Comparison of ENCODE assay signal across 1 cellular context in genomic region chr11:62881579-62882427, GRCh38.
TF ChIP-seq lines count a peak whose summit lies in the region.

No MANE protein-coding gene starts in this region.

TF ChIP-seq in K562, 482 proteins besides CTCF, POLR2A, EP300 and RAD21 (continued from another document and continues in another):
- TF ChIP-seq CUX1 (CRISPR knock-in tag; IDR thresholded peaks at IDR 0.05), result 0 out of 2 replicates have a peak, but pooled peaks have one; percentile 41
- TF ChIP-seq ZBTB7A (IDR thresholded peaks at IDR 0.05; ENCODE audit: borderline replicate concordance, control insufficient read depth, low read depth, low read length), result peak; percentile 88
- TF ChIP-seq ZZZ3 (IDR thresholded peaks at IDR 0.05), result no peak
- peak; percentile 18 for TF ChIP-seq FOS (IDR thresholded peaks at IDR 0.05; ENCODE audit: extremely low read depth, insufficient read length)
- no peak for TF ChIP-seq NR4A1 (CRISPR knock-in tag; IDR thresholded peaks at IDR 0.05)
- TF ChIP-seq NR4A1 (tag; IDR thresholded peaks at IDR 0.05), result no peak
- TF ChIP-seq ATF6 (CRISPR knock-in tag; IDR thresholded peaks at IDR 0.05), result no peak
- TF ChIP-seq DPF2 (IDR thresholded peaks at IDR 0.05), result peak; percentile 43; the same call in 1 of the 2 replicates
- 0 out of 4 replicates have a peak, but pooled peaks of 1 of the 2 experiments have one; percentile 27 for TF ChIP-seq BCLAF1 (IDR thresholded peaks at IDR 0.05; ENCODE audit: borderline replicate concordance in 1 of 2, control insufficient read depth in 1 of 2, low read depth in 2 of 2, low read length in 1 of 2)
- TF ChIP-seq NFYB (IDR thresholded peaks at IDR 0.05; ENCODE audit: extremely low read depth, insufficient read length), result no peak
- TF ChIP-seq IRF2 (CRISPR knock-in tag; IDR thresholded peaks at IDR 0.05), result no peak
- 0 out of 4 replicates have a peak, but pooled peaks of 1 of the 2 experiments have one; percentile 13 for TF ChIP-seq SIN3A (IDR thresholded peaks at IDR 0.05; ENCODE audit: borderline replicate concordance in 2 of 2, control insufficient read depth in 1 of 2, low read depth in 2 of 2, low read length in 2 of 2)
- no peak for TF ChIP-seq SREBF2 (CRISPR knock-in tag; IDR thresholded peaks at IDR 0.05)
- no peak for TF ChIP-seq ETV1 (tag; conservative IDR thresholded peaks at IDR 0.05; ENCODE audit: low read depth)
- peak; percentile 96 for TF ChIP-seq MYC (IDR thresholded peaks at IDR 0.05; ENCODE audit: low read depth, low read length)
- TF ChIP-seq MYC (CRISPR knock-in tag; IDR thresholded peaks at IDR 0.05; ENCODE audit: borderline replicate concordance, low read depth), result no peak
- TF ChIP-seq ASH1L (IDR thresholded peaks at IDR 0.05; ENCODE audit: borderline replicate concordance, low read depth, partially characterized antibody), result no peak
- no peak for TF ChIP-seq CCAR2 (IDR thresholded peaks at IDR 0.05; ENCODE audit: low read depth, low read length)
- TF ChIP-seq ZNF639 (CRISPR knock-in tag; conservative IDR thresholded peaks at IDR 0.05 in 1 of 2, IDR thresholded peaks at IDR 0.05 in 1 of 2), result no peak; a peak in 2 of 4 replicates
- peak; percentile 79; the same call in 1 of the 2 replicates for TF ChIP-seq FOXJ2 (tag; IDR thresholded peaks at IDR 0.05)
- TF ChIP-seq SMAD1 (IDR thresholded peaks at IDR 0.05; ENCODE audit: low read depth, low read length, partially characterized antibody), result peak; percentile 78
- TF ChIP-seq MAFK (IDR thresholded peaks at IDR 0.05; ENCODE audit: low read length), result peak; percentile 78
- no peak for TF ChIP-seq HDGF (IDR thresholded peaks at IDR 0.05)
- TF ChIP-seq MXI1 (IDR thresholded peaks at IDR 0.05; ENCODE audit: low read depth, low read length), result peak; percentile 4; the same call in 1 of the 2 replicates
- TF ChIP-seq ZBTB1 (CRISPR knock-in tag; IDR thresholded peaks at IDR 0.05; ENCODE audit: borderline replicate concordance, low read depth), result 0 out of 2 replicates have a peak, but pooled peaks have one; percentile 17
- TF ChIP-seq MYBL2 (IDR thresholded peaks at IDR 0.05; ENCODE audit: low read depth), result no peak
- no peak for TF ChIP-seq MYBL2 (CRISPR knock-in tag; IDR thresholded peaks at IDR 0.05; ENCODE audit: borderline replicate concordance)
- TF ChIP-seq RNF2 (IDR thresholded peaks at IDR 0.05), result 0 out of 2 replicates have a peak, but pooled peaks have one; percentile 73
- peak; percentile 72 for TF ChIP-seq CEBPB (tag; IDR thresholded peaks at IDR 0.05)
- TF ChIP-seq PTBP1 (IDR thresholded peaks at IDR 0.05; ENCODE audit: low read depth, low read length), result no peak
- peak in 1 of 2 experiments; percentile 82 for TF ChIP-seq E2F6 (IDR thresholded peaks at IDR 0.05; ENCODE audit: borderline replicate concordance in 1 of 2, extremely low read depth in 1 of 2, insufficient read depth in 1 of 2, insufficient read length in 1 of 2, low read depth in 1 of 2, low read length in 1 of 2, poor library complexity in 1 of 2, severe bottlenecking in 1 of 2)
- peak; percentile 35; the same call in 1 of the 2 replicates for TF ChIP-seq ARID1B (IDR thresholded peaks at IDR 0.05)
- peak; percentile 72 for TF ChIP-seq NCOR1 (IDR thresholded peaks at IDR 0.05)
- peak; percentile 30; the same call in 1 of the 2 replicates for TF ChIP-seq CBFA2T2 (conservative IDR thresholded peaks at IDR 0.05)
- peak; percentile 0 to 78; a peak in 3 of 4 replicates for TF ChIP-seq MNT (conservative IDR thresholded peaks at IDR 0.05)
- peak; percentile 51 for TF ChIP-seq TFAP4 (CRISPR knock-in tag; IDR thresholded peaks at IDR 0.05; ENCODE audit: borderline replicate concordance)
- TF ChIP-seq TBL1XR1 (IDR thresholded peaks at IDR 0.05; ENCODE audit: low read length in 2 of 2), result peak in 1 of 2 experiments; percentile 53; a peak in 2 of 4 replicates
- TF ChIP-seq GABPB2 (CRISPR knock-in tag; conservative IDR thresholded peaks at IDR 0.05), result no peak
- no peak for TF ChIP-seq GTF3C2 (IDR thresholded peaks at IDR 0.05; ENCODE audit: borderline replicate concordance, extremely low read depth, insufficient read length)
- TF ChIP-seq ELK1 (CRISPR knock-in tag; IDR thresholded peaks at IDR 0.05), result no peak
- TF ChIP-seq SRSF9 (IDR thresholded peaks at IDR 0.05; ENCODE audit: borderline replicate concordance, low read depth, low read length), result no peak
- peak; percentile 40; the same call in 1 of the 2 replicates for TF ChIP-seq TAF7 (tag; IDR thresholded peaks at IDR 0.05)
- TF ChIP-seq FOSL1 (tag; conservative IDR thresholded peaks at IDR 0.05), result peak; percentile 98
- TF ChIP-seq NONO (IDR thresholded peaks at IDR 0.05; ENCODE audit: low read depth in 2 of 2, low read length in 1 of 2), result no peak
